Comparison of ENCODE assay signal across 18 cellular contexts in genomic region chr20:41894255-41894963, GRCh38.
A peak's percentile ranks its signal among the peaks of the same experiment; 100 is the strongest.
DNase-seq lines count a peak whose midpoint lies in the region; ATAC-seq, FAIRE-seq and TF ChIP-seq lines count a peak whose summit lies in the region.
"Had no signal": no experiment of that assay in that cellular context is flagged by ENCODE, and none has a peak within 500 bp of the region (broad histone marks: within the 10 kb centered on the region; RNA-seq: fewer than 3 reads in every experiment).

No MANE protein-coding gene starts in this region.

- DNase-seq in H9 (no peak), SJCRH30 (no peak), HepG2 (ENCODE audit: low spot score) (no peak), osteocyte (ENCODE audit: extremely low spot score, unreplicated experiment) (peak; percentile 78), GM03348 (ENCODE audit: low spot score) (no peak), activated gamma-delta T cell (lab: John Stamatoyannopoulos, UW) (no peak)
- DNase-seq in activated T-cell treated with anti-CD3 and anti-CD28 coated beads, Interleukin-2, amount 50 U/mL, for 24 hours: no peak
- DNase-seq: ACHN; BE2C; C1 segment of cervical spinal cord; CD4-positive, CD25-positive, alpha-beta regulatory T cell; CD8-positive, alpha-beta memory T cell; COR-L47; DMS79; GDM1; GOT3; H7 had no signal

- intact Hi-C loops in HepG2 (cut with micrococcal nuclease; ENCODE audit: unreplicated experiment): no loop called here

- no peak overlapping the region for H2BK5ac ChIP-seq in H9 (ENCODE audit: insufficient read length, low read length)

- H3K9me3 ChIP-seq in H9 (ENCODE audit: control insufficient read depth, low read depth, low read length): no peaks in the 10 kb centered on the region
- no peaks in the 10 kb centered on the region for H3K9me3 ChIP-seq in SJCRH30 (replicated peaks)
- no peaks in the 10 kb centered on the region for H3K9me3 ChIP-seq in HepG2 (ENCODE audit: low read length)
- H3K9me3 ChIP-seq: BE2C had no signal

- H4K20me1 ChIP-seq in H9 (ENCODE audit: control insufficient read depth, insufficient read depth, insufficient read length) (no peaks in the 10 kb centered on the region), HepG2 (ENCODE audit: insufficient read depth, low read length) (no peaks in the 10 kb centered on the region)

- H2AK5ac ChIP-seq in H9 (ENCODE audit: insufficient read length, low read length): no peak overlapping the region

- no peaks in the 10 kb centered on the region for H3K79me1 ChIP-seq in H9 (ENCODE audit: insufficient read depth, low read depth, low read length, poor library complexity, severe bottlenecking)

- TF ChIP-seq EP300 in HepG2 (IDR thresholded peaks at IDR 0.05; ENCODE audit: low read depth in 2 of 2, low read length in 2 of 2) (no peak), HepG2 (CRISPR knock-in tag; IDR thresholded peaks at IDR 0.05; ENCODE audit: borderline replicate concordance) (no peak)

- no CpG with 5 or more reads among the region's 10 CpGs for WGBS in H9 (ENCODE audit: extremely low coverage, insufficient read length, low lambda C conversion rate)
- WGBS in HepG2 (ENCODE audit: low lambda C conversion rate): 10% methylated on average over 10 of the region's 10 CpGs

- H3K4me3 ChIP-seq in SJCRH30 (no peak overlapping the region), HepG2 (replicated peaks in 1 of 3; ENCODE audit: insufficient read depth in 1 of 3, low read depth in 2 of 3, low read length in 3 of 3) (no peak overlapping the region)
- H3K4me3 ChIP-seq: K562 had no signal

- no peak overlapping the region for H3K14ac ChIP-seq in H9 (ENCODE audit: insufficient read depth, low read length)

- H3K4me2 ChIP-seq in H9 (ENCODE audit: insufficient read depth, insufficient read length, low read length) (no peak overlapping the region), HepG2 (ENCODE audit: low read depth, low read length) (no peak overlapping the region)

- H3K9ac ChIP-seq in H9 (ENCODE audit: extremely low read depth, insufficient read length, low read length) (no peak overlapping the region), HepG2 (ENCODE audit: insufficient read depth, low read depth, low read length) (no peak overlapping the region)

- H3K9me3 Mint-ChIP-seq in H9: peaks cover 0 to 2% of the 10 kb centered on the region in 2 experiments; a peak in 2 of 5 replicates
- H3K9me3 Mint-ChIP-seq in osteocyte (ENCODE audit: unreplicated experiment): no peaks in the 10 kb centered on the region
- no peaks in the 10 kb centered on the region for H3K9me3 Mint-ChIP-seq in activated T-cell treated with anti-CD3 and anti-CD28 coated beads, Interleukin-2, amount 50 U/mL, for 24 hours

- in situ Hi-C loops in HepG2 (cut with HindIII; ENCODE audit: extremely low pct_ligation_motif_present, low pct_unique_long_range_greater_than_20kb): no loop called here

- H3K27ac Mint-ChIP-seq in H9 (peak overlapping the region in 2 of 3 experiments; percentile 65 to 92; a peak in 2 of 7 replicates), osteocyte (ENCODE audit: unreplicated experiment) (no peak overlapping the region)
- no peak overlapping the region for H3K27ac Mint-ChIP-seq in activated T-cell treated with anti-CD3 and anti-CD28 coated beads, Interleukin-2, amount 50 U/mL, for 24 hours

- no peak overlapping the region for H4K5ac ChIP-seq in H9 (ENCODE audit: insufficient read length, low read depth, low read length)

- ATAC-seq in HepG2: no peak; the same call in 2 of the 3 replicates
- ATAC-seq: K562 had no signal

- no peak overlapping the region for H3K56ac ChIP-seq in H9 (ENCODE audit: insufficient read length, low read depth, low read length)

- H3K4me3 Mint-ChIP-seq in H9: no peak overlapping the region
- no peak overlapping the region for H3K4me3 Mint-ChIP-seq in osteocyte (ENCODE audit: unreplicated experiment)
- H3K4me3 Mint-ChIP-seq in activated T-cell treated with anti-CD3 and anti-CD28 coated beads, Interleukin-2, amount 50 U/mL, for 24 hours: no peak overlapping the region
- H3K4me3 Mint-ChIP-seq: CD4-positive, CD25-positive, alpha-beta regulatory T cell; CD8-positive, alpha-beta memory T cell had no signal

- no peak for TF ChIP-seq RAD21 in HepG2 (CRISPR knock-in tag; IDR thresholded peaks at IDR 0.05)

- H3K27ac ChIP-seq in H9 (ENCODE audit: insufficient read length, low read depth, low read length) (no peak overlapping the region), SJCRH30 (peak overlapping the region; percentile 57), HepG2 (ENCODE audit: extremely low read length, insufficient read depth, low read length) (no peak overlapping the region)

- no peak overlapping the region for H3K23ac ChIP-seq in H9 (ENCODE audit: insufficient read length, low read depth, low read length)

- no peak for TF ChIP-seq POLR2A in HepG2 (IDR thresholded peaks at IDR 0.05; ENCODE audit: insufficient read depth in 1 of 2, low read depth in 2 of 2, low read length in 2 of 2)

- H2BK12ac ChIP-seq in H9 (ENCODE audit: insufficient read length, low read depth, low read length): no peak overlapping the region

- no peak overlapping the region for H4K8ac ChIP-seq in H9 (replicated peaks; ENCODE audit: insufficient read length, low read depth, low read length)

- no peak overlapping the region for H2BK20ac ChIP-seq in H9 (ENCODE audit: low read depth, low read length, poor library complexity, severe bottlenecking)

- peaks cover 14 to 26% of the 10 kb centered on the region in 2 experiments for H3K4me1 Mint-ChIP-seq in H9
- no peaks in the 10 kb centered on the region for H3K4me1 Mint-ChIP-seq in osteocyte (ENCODE audit: unreplicated experiment)
- H3K4me1 Mint-ChIP-seq in activated T-cell treated with anti-CD3 and anti-CD28 coated beads, Interleukin-2, amount 50 U/mL, for 24 hours (ENCODE audit: low read depth): no peaks in the 10 kb centered on the region
- H3K4me1 Mint-ChIP-seq: CD4-positive, CD25-positive, alpha-beta regulatory T cell; CD8-positive, alpha-beta memory T cell had no signal

- H3K4ac ChIP-seq in H9 (ENCODE audit: low read depth, low read length): no peak overlapping the region

- no peak overlapping the region for H2BK15ac ChIP-seq in H9 (ENCODE audit: low read depth, low read length)

- H3T11ph ChIP-seq in H9 (ENCODE audit: low read length): no peak overlapping the region

- H3K79me2 ChIP-seq in H9 (ENCODE audit: insufficient read depth, low read length) (no peaks in the 10 kb centered on the region), HepG2 (ENCODE audit: insufficient read depth, low read length) (no peaks in the 10 kb centered on the region)

- no peaks in the 10 kb centered on the region for H3K27me3 ChIP-seq in H9 (ENCODE audit: insufficient read depth, low read length)
- H3K27me3 ChIP-seq in SJCRH30: no peaks in the 10 kb centered on the region
- peaks cover 2 to 5% of the 10 kb centered on the region in 2 experiments; a peak in 2 of 5 replicates for H3K27me3 ChIP-seq in HepG2 (ENCODE audit: control insufficient read depth in 1 of 2, insufficient read depth in 2 of 2, low read length in 2 of 2)
- H3K27me3 ChIP-seq: BE2C had no signal

- H3K36me3 ChIP-seq in SJCRH30: no peaks in the 10 kb centered on the region
- H3K36me3 ChIP-seq in HepG2 (replicated peaks in 1 of 2; ENCODE audit: control insufficient read depth in 1 of 2, insufficient read depth in 2 of 2, low read length in 2 of 2): no peaks in the 10 kb centered on the region
- H3K36me3 ChIP-seq: BE2C had no signal

- POLR2A ChIA-PET in HepG2 (lab: Yijun Ruan, JAX): no interaction called here

- FAIRE-seq in HepG2 (lab: Jason Lieb, UNC): no peak
- FAIRE-seq: K562 had no signal

- H3K36me3 Mint-ChIP-seq in H9 (ENCODE audit: insufficient read depth in 1 of 3, low read depth in 3 of 3): no peaks in the 10 kb centered on the region
- no peaks in the 10 kb centered on the region for H3K36me3 Mint-ChIP-seq in osteocyte (ENCODE audit: unreplicated experiment)
- H3K36me3 Mint-ChIP-seq in activated T-cell treated with anti-CD3 and anti-CD28 coated beads, Interleukin-2, amount 50 U/mL, for 24 hours (ENCODE audit: low read depth): no peaks in the 10 kb centered on the region
- H3K36me3 Mint-ChIP-seq: CD4-positive, CD25-positive, alpha-beta regulatory T cell; CD8-positive, alpha-beta memory T cell had no signal

- BruUV-seq in HepG2 (replicated peaks; lab: Mats Ljungman, UMichigan): no TSS peak

- H3K18ac ChIP-seq in H9 (ENCODE audit: insufficient read length, low read depth, low read length): no peak overlapping the region

- H2AFZ ChIP-seq in H9 (ENCODE audit: low read length) (no peak overlapping the region), HepG2 (ENCODE audit: low read length) (no peak overlapping the region)

- H3K4me1 ChIP-seq in H9 (ENCODE audit: insufficient read depth, low read length) (peaks cover 8% of the 10 kb centered on the region), SJCRH30 (peaks cover 29% of the 10 kb centered on the region), HepG2 (ENCODE audit: insufficient read depth, low read length) (no peaks in the 10 kb centered on the region)
- H3K4me1 ChIP-seq: BE2C had no signal

- H3K27me3 Mint-ChIP-seq in H9 (ENCODE audit: low read depth) (no peaks in the 10 kb centered on the region), osteocyte (ENCODE audit: unreplicated experiment) (no peaks in the 10 kb centered on the region)
- H3K27me3 Mint-ChIP-seq in activated T-cell treated with anti-CD3 and anti-CD28 coated beads, Interleukin-2, amount 50 U/mL, for 24 hours: peaks cover 4% of the 10 kb centered on the region
- H3K27me3 Mint-ChIP-seq: CD4-positive, CD25-positive, alpha-beta regulatory T cell had no signal

- TF ChIP-seq CTCF in H9 (conservative IDR thresholded peaks at IDR 0.05): no peak
- no peak for TF ChIP-seq CTCF in HepG2 (CRISPR knock-in tag; IDR thresholded peaks at IDR 0.05)
- TF ChIP-seq CTCF in osteocyte (IDR thresholded peaks at IDR 0.05): no peak

- no peak overlapping the region for H4K91ac ChIP-seq in H9 (ENCODE audit: insufficient read length, low read depth, low read length)

- no peak overlapping the region for H2BK120ac ChIP-seq in H9 (ENCODE audit: low read depth, low read length, poor library complexity, severe bottlenecking)

- no peaks in the 10 kb centered on the region for H3K23me2 ChIP-seq in H9 (ENCODE audit: insufficient read length, low read depth, low read length, poor library complexity, severe bottlenecking)

- CTCF ChIA-PET in HepG2 (lab: Yijun Ruan, JAX; ENCODE audit: low intra/inter-chr PET ratio, low total read pairs): no interaction called here

Comparison
In these comparisons a context has a peak if more than half of its experiments do, and no peak if none do; other contexts are left out.
1. H3K27ac Mint-ChIP-seq: peak in H9 (2 of 3); none in osteocyte (single experiment) and activated T-cell treated with anti-CD3 and anti-CD28 coated beads, Interleukin-2, amount 50 U/mL, for 24 hours (single experiment).